Comparison of ENCODE assay signal across 17 cellular contexts in genomic region chr19:11658954-11659353, GRCh38.
"Had no signal": no experiment of that assay in that cellular context is flagged by ENCODE, and none has a peak within 500 bp of the region (broad histone marks: within the 10 kb centered on the region; RNA-seq: fewer than 3 reads in every experiment).

No MANE protein-coding gene starts in this region.

- DNase-seq: activated B cell treated with CpG ODN at 0.5 μM for 24 hours; activated CD4-positive, alpha-beta memory T cell treated with anti-CD3 and anti-CD28 coated beads for 36 hours; activated CD4-positive, alpha-beta T cell treated with anti-CD3 and anti-CD28 coated beads, Interleukin-2, amount 10 ng/mL, durations not matched to agents 7 days and 5 days; activated CD8-positive, alpha-beta memory T cell treated with anti-CD3 and anti-CD28 coated beads for 24 hours; activated gamma-delta T cell; activated naive CD4-positive, alpha-beta T cell treated with anti-CD3 and anti-CD28 coated beads for 36 hours; activated T-cell treated with anti-CD3 and anti-CD28 coated beads, Interleukin-2, amount 50 U/mL, for 48 hours; amygdala; brain microvascular endothelial cell; NCI-H1092; NCI-H1694; NCI-H2081; NCI-H748 treated with DMSO at 0.1 percent for 48 hours; SIG-M5; T-helper 17 cell; T-helper 9 cell had no signal

- H3K27me3 ChIP-seq: brain microvascular endothelial cell, cardiac muscle cell had no signal

- H3K27ac ChIP-seq: brain microvascular endothelial cell, cardiac muscle cell had no signal

- H3K4me3 ChIP-seq: cardiac muscle cell had no signal

- H3K36me3 ChIP-seq: brain microvascular endothelial cell, cardiac muscle cell had no signal
